Comparison of ENCODE assay signal across 1 cellular context in the genomic region with DNA sequence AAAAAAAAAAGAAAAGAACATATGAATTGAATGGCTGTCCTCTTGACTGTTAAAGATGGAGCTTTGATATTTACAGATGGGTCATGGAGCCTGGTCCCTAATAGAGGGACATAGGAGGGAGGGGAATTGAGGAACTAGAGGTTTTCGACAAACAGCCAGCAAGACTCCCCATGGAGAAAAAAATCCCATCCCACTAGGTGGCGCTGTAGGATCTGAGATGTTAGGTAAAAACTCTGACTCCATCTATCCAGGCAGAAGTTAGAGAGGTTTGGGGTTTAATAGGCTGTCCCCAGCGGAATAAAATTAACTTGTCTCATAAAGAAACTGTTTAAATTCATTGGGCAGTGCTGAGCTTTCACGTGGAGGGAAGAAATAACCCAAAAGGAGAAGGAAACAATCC.
A peak's percentile ranks its signal among the peaks of the same experiment; 100 is the strongest.
TF ChIP-seq lines count a peak whose summit lies in the region.

No MANE protein-coding gene starts in this region.

TF ChIP-seq in K562, 482 proteins besides CTCF, POLR2A, EP300 and RAD21 (continued from another document):
- TF ChIP-seq, protein P1, sequence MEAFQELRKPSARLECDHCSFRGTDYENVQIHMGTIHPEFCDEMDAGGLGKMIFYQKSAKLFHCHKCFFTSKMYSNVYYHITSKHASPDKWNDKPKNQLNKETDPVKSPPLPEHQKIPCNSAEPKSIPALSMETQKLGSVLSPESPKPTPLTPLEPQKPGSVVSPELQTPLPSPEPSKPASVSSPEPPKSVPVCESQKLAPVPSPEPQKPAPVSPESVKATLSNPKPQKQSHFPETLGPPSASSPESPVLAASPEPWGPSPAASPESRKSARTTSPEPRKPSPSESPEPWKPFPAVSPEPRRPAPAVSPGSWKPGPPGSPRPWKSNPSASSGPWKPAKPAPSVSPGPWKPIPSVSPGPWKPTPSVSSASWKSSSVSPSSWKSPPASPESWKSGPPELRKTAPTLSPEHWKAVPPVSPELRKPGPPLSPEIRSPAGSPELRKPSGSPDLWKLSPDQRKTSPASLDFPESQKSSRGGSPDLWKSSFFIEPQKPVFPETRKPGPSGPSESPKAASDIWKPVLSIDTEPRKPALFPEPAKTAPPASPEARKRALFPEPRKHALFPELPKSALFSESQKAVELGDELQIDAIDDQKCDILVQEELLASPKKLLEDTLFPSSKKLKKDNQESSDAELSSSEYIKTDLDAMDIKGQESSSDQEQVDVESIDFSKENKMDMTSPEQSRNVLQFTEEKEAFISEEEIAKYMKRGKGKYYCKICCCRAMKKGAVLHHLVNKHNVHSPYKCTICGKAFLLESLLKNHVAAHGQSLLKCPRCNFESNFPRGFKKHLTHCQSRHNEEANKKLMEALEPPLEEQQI (IDR thresholded peaks at IDR 0.05): peak; percentile 82
- TF ChIP-seq, protein P2, sequence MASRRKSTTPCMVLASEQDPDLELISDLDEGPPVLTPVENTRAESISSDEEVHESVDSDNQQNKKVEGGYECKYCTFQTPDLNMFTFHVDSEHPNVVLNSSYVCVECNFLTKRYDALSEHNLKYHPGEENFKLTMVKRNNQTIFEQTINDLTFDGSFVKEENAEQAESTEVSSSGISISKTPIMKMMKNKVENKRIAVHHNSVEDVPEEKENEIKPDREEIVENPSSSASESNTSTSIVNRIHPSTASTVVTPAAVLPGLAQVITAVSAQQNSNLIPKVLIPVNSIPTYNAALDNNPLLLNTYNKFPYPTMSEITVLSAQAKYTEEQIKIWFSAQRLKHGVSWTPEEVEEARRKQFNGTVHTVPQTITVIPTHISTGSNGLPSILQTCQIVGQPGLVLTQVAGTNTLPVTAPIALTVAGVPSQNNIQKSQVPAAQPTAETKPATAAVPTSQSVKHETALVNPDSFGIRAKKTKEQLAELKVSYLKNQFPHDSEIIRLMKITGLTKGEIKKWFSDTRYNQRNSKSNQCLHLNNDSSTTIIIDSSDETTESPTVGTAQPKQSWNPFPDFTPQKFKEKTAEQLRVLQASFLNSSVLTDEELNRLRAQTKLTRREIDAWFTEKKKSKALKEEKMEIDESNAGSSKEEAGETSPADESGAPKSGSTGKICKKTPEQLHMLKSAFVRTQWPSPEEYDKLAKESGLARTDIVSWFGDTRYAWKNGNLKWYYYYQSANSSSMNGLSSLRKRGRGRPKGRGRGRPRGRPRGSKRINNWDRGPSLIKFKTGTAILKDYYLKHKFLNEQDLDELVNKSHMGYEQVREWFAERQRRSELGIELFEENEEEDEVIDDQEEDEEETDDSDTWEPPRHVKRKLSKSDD (conservative IDR thresholded peaks at IDR 0.05; ENCODE audit: low read length): no peak
- no peak for TF ChIP-seq ZNF347 (CRISPR knock-in tag; IDR thresholded peaks at IDR 0.05; ENCODE audit: low read depth)
- TF ChIP-seq CBX8 (IDR thresholded peaks at IDR 0.05; ENCODE audit: borderline replicate concordance, extremely low read depth, low read depth, low read length, poor library complexity, severe bottlenecking): no peak
- TF ChIP-seq HSF4 (CRISPR knock-in tag; IDR thresholded peaks at IDR 0.05; ENCODE audit: borderline replicate concordance): no peak
- TF ChIP-seq NCOA1 (IDR thresholded peaks at IDR 0.05; ENCODE audit: low read depth): no peak
- no peak for TF ChIP-seq POLR2G (IDR thresholded peaks at IDR 0.05; ENCODE audit: low read depth, low read length)
- TF ChIP-seq NONO (IDR thresholded peaks at IDR 0.05; ENCODE audit: low read depth in 2 of 2, low read length in 1 of 2): no peak
- 0 out of 3 replicates have a peak, but pooled peaks of 1 of the 2 experiments have one; percentile 51 for TF ChIP-seq CBX3 (IDR thresholded peaks at IDR 0.05; ENCODE audit: borderline replicate concordance in 1 of 2, low read length in 2 of 2)
- TF ChIP-seq, protein P3, sequence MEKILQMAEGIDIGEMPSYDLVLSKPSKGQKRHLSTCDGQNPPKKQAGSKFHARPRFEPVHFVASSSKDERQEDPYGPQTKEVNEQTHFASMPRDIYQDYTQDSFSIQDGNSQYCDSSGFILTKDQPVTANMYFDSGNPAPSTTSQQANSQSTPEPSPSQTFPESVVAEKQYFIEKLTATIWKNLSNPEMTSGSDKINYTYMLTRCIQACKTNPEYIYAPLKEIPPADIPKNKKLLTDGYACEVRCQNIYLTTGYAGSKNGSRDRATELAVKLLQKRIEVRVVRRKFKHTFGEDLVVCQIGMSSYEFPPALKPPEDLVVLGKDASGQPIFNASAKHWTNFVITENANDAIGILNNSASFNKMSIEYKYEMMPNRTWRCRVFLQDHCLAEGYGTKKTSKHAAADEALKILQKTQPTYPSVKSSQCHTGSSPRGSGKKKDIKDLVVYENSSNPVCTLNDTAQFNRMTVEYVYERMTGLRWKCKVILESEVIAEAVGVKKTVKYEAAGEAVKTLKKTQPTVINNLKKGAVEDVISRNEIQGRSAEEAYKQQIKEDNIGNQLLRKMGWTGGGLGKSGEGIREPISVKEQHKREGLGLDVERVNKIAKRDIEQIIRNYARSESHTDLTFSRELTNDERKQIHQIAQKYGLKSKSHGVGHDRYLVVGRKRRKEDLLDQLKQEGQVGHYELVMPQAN (IDR thresholded peaks at IDR 0.05; ENCODE audit: borderline replicate concordance): no peak
- TF ChIP-seq MAZ (CRISPR knock-in tag; conservative IDR thresholded peaks at IDR 0.05 in 1 of 2, IDR thresholded peaks at IDR 0.05 in 1 of 2): 0 out of 4 replicates have a peak, but pooled peaks of 1 of the 2 experiments have one; percentile 10
- TF ChIP-seq, protein P4, sequence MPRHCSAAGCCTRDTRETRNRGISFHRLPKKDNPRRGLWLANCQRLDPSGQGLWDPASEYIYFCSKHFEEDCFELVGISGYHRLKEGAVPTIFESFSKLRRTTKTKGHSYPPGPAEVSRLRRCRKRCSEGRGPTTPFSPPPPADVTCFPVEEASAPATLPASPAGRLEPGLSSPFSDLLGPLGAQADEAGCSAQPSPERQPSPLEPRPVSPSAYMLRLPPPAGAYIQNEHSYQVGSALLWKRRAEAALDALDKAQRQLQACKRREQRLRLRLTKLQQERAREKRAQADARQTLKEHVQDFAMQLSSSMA (CRISPR knock-in tag; IDR thresholded peaks at IDR 0.05): no peak
- TF ChIP-seq ZNF174 (CRISPR knock-in tag; IDR thresholded peaks at IDR 0.05): no peak
- TF ChIP-seq HNRNPH1 (optimal IDR thresholded peaks at IDR 0.05; ENCODE audit: low read depth, low read length): no peak
- TF ChIP-seq, protein P5, sequence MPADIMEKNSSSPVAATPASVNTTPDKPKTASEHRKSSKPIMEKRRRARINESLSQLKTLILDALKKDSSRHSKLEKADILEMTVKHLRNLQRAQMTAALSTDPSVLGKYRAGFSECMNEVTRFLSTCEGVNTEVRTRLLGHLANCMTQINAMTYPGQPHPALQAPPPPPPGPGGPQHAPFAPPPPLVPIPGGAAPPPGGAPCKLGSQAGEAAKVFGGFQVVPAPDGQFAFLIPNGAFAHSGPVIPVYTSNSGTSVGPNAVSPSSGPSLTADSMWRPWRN (IDR thresholded peaks at IDR 0.05; ENCODE audit: low read depth): no peak
- TF ChIP-seq ETV1 (tag; conservative IDR thresholded peaks at IDR 0.05; ENCODE audit: low read depth): no peak
- TF ChIP-seq HDAC2 (IDR thresholded peaks at IDR 0.05): no peak
- 0 out of 2 replicates have a peak, but pooled peaks have one; percentile 20 for TF ChIP-seq FOXM1 (IDR thresholded peaks at IDR 0.05; ENCODE audit: low read depth)
- TF ChIP-seq FOXM1 (CRISPR knock-in tag; IDR thresholded peaks at IDR 0.05; ENCODE audit: low read depth): no peak
- TF ChIP-seq ZNF197 (CRISPR knock-in tag; IDR thresholded peaks at IDR 0.05; ENCODE audit: low read depth): no peak
- no peak for TF ChIP-seq KDM2B (CRISPR knock-in tag; IDR thresholded peaks at IDR 0.05)
- TF ChIP-seq, protein P6, sequence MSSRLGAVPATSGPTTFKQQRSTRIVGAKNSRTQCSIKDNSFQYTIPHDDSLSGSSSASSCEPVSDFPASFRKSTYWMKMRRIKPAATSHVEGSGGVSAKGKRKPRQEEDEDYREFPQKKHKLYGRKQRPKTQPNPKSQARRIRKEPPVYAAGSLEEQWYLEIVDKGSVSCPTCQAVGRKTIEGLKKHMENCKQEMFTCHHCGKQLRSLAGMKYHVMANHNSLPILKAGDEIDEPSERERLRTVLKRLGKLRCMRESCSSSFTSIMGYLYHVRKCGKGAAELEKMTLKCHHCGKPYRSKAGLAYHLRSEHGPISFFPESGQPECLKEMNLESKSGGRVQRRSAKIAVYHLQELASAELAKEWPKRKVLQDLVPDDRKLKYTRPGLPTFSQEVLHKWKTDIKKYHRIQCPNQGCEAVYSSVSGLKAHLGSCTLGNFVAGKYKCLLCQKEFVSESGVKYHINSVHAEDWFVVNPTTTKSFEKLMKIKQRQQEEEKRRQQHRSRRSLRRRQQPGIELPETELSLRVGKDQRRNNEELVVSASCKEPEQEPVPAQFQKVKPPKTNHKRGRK (tag; IDR thresholded peaks at IDR 0.05): no peak
- TF ChIP-seq GABPB2 (CRISPR knock-in tag; conservative IDR thresholded peaks at IDR 0.05): no peak
- no peak for TF ChIP-seq POLR3A (IDR thresholded peaks at IDR 0.05; ENCODE audit: borderline replicate concordance, extremely low read depth, insufficient read depth, insufficient read length)
- no peak for TF ChIP-seq ZFP30 (CRISPR knock-in tag; IDR thresholded peaks at IDR 0.05; ENCODE audit: borderline replicate concordance)
- TF ChIP-seq, protein P7, sequence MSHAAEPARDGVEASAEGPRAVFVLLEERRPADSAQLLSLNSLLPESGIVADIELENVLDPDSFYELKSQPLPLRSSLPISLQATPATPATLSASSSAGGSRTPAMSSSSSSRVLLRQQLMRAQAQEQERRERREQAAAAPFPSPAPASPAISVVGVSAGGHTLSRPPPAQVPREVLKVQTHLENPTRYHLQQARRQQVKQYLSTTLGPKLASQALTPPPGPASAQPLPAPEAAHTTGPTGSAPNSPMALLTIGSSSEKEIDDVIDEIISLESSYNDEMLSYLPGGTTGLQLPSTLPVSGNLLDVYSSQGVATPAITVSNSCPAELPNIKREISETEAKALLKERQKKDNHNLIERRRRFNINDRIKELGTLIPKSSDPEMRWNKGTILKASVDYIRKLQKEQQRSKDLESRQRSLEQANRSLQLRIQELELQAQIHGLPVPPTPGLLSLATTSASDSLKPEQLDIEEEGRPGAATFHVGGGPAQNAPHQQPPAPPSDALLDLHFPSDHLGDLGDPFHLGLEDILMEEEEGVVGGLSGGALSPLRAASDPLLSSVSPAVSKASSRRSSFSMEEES (CRISPR knock-in tag; IDR thresholded peaks at IDR 0.05): no peak
- TF ChIP-seq HNRNPLL (IDR thresholded peaks at IDR 0.05; ENCODE audit: low read depth, low read length, poor library complexity, severe bottlenecking): no peak
- no peak for TF ChIP-seq DMBX1 (CRISPR knock-in tag; IDR thresholded peaks at IDR 0.05; ENCODE audit: borderline replicate concordance)
- no peak for TF ChIP-seq ZNF23 (CRISPR knock-in tag; IDR thresholded peaks at IDR 0.05)
- no peak for TF ChIP-seq EP400 (IDR thresholded peaks at IDR 0.05)
- TF ChIP-seq RBM25 (IDR thresholded peaks at IDR 0.05; ENCODE audit: low read depth, low read length, severe bottlenecking): no peak
- no peak for TF ChIP-seq DNMT1 (IDR thresholded peaks at IDR 0.05)
- TF ChIP-seq, protein P8, sequence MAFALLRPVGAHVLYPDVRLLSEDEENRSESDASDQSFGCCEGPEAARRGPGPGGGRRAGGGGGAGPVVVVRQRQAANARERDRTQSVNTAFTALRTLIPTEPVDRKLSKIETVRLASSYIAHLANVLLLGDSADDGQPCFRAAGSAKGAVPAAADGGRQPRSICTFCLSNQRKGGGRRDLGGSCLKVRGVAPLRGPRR (CRISPR knock-in tag; IDR thresholded peaks at IDR 0.05): no peak
- no peak for TF ChIP-seq ZNF12 (CRISPR knock-in tag; IDR thresholded peaks at IDR 0.05)
- TF ChIP-seq NBN (IDR thresholded peaks at IDR 0.05; ENCODE audit: low read depth): no peak
- TF ChIP-seq CC2D1A (IDR thresholded peaks at IDR 0.05): peak; percentile 89
- no peak for TF ChIP-seq ZNF766 (CRISPR knock-in tag; conservative IDR thresholded peaks at IDR 0.05)
- TF ChIP-seq, protein P9, sequence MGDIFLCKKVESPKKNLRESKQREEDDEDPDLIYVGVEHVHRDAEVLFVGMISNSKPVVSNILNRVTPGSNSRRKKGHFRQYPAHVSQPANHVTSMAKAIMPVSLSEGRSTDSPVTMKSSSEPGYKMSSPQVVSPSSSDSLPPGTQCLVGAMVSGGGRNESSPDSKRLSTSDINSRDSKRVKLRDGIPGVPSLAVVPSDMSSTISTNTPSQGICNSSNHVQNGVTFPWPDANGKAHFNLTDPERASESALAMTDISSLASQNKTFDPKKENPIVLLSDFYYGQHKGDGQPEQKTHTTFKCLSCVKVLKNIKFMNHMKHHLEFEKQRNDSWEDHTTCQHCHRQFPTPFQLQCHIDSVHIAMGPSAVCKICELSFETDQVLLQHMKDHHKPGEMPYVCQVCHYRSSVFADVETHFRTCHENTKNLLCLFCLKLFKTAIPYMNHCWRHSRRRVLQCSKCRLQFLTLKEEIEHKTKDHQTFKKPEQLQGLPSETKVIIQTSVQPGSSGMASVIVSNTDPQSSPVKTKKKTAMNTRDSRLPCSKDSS (IDR thresholded peaks at IDR 0.05; ENCODE audit: low read depth, partially characterized antibody): no peak
- TF ChIP-seq, protein P10, sequence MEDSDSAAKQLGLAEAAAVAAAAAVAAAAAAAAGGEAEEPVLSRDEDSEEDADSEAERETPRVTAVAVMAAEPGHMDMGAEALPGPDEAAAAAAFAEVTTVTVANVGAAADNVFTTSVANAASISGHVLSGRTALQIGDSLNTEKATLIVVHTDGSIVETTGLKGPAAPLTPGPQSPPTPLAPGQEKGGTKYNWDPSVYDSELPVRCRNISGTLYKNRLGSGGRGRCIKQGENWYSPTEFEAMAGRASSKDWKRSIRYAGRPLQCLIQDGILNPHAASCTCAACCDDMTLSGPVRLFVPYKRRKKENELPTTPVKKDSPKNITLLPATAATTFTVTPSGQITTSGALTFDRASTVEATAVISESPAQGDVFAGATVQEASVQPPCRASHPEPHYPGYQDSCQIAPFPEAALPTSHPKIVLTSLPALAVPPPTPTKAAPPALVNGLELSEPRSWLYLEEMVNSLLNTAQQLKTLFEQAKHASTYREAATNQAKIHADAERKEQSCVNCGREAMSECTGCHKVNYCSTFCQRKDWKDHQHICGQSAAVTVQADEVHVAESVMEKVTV (CRISPR knock-in tag; IDR thresholded peaks at IDR 0.05): 0 out of 2 replicates have a peak, but pooled peaks have one; percentile 12
- no peak for TF ChIP-seq ARID2 (IDR thresholded peaks at IDR 0.05)
- TF ChIP-seq, protein P11, sequence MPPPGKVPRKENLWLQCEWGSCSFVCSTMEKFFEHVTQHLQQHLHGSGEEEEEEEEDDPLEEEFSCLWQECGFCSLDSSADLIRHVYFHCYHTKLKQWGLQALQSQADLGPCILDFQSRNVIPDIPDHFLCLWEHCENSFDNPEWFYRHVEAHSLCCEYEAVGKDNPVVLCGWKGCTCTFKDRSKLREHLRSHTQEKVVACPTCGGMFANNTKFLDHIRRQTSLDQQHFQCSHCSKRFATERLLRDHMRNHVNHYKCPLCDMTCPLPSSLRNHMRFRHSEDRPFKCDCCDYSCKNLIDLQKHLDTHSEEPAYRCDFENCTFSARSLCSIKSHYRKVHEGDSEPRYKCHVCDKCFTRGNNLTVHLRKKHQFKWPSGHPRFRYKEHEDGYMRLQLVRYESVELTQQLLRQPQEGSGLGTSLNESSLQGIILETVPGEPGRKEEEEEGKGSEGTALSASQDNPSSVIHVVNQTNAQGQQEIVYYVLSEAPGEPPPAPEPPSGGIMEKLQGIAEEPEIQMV (tag; conservative IDR thresholded peaks at IDR 0.05; ENCODE audit: low read depth): no peak
- no peak for TF ChIP-seq DDX20 (tag; IDR thresholded peaks at IDR 0.05; ENCODE audit: low read depth)
- no peak for TF ChIP-seq PTRF (tag; IDR thresholded peaks at IDR 0.05)
- no peak for TF ChIP-seq PTTG1 (tag; IDR thresholded peaks at IDR 0.05; ENCODE audit: low read depth)
